1 cellular context compared by ENCODE assay signal in genomic region chr9:92293075-92293354, GRCh38.
A peak's percentile ranks its signal among the peaks of the same experiment; 100 is the strongest.
TF ChIP-seq lines count a peak whose summit lies in the region.

No MANE protein-coding gene starts in this region.

TF ChIP-seq in K562, 482 proteins besides CTCF, POLR2A, EP300 and RAD21 (continued from another document):
- peak; percentile 69; the same call in 1 of the 2 replicates for TF ChIP-seq AFF4 (CRISPR knock-in tag; IDR thresholded peaks at IDR 0.05)
- TF ChIP-seq ZNF318 (IDR thresholded peaks at IDR 0.05; ENCODE audit: borderline replicate concordance in 1 of 2, low read depth in 1 of 2): 0 out of 4 replicates have a peak, but pooled peaks of 1 of the 2 experiments have one; percentile 67
- peak; percentile 74; the same call in 1 of the 2 replicates for TF ChIP-seq KAT7 (CRISPR knock-in tag; IDR thresholded peaks at IDR 0.05; ENCODE audit: borderline replicate concordance)
- no peak for TF ChIP-seq HDAC1 (IDR thresholded peaks at IDR 0.05)
